8 cellular contexts compared by ENCODE assay signal in genomic region chr2:26982102-26982742, GRCh38. TPM values are rescaled to one million over a fixed set of nuclear protein-coding genes. Genes with fewer than 3 reads are reported as not detected.
A peak's percentile ranks its signal among the peaks of the same experiment; 100 is the strongest.
DNase-seq lines count a peak whose midpoint lies in the region; ATAC-seq and TF ChIP-seq lines count a peak whose summit lies in the region.

No MANE protein-coding gene starts in this region.

- TF ChIP-seq POLR2A in suprapubic skin (IDR thresholded peaks at IDR 0.05) = no peak

- in situ Hi-C loops in GM13976 (cut with MboI; ENCODE audit: low sequenced_read_pairs, unreplicated experiment) = no loop called here

- no peak for TF ChIP-seq EP300 in suprapubic skin (IDR thresholded peaks at IDR 0.05)

- ATAC-seq in GM21515 (IDR thresholded peaks at IDR 0.05; ENCODE audit: unreplicated experiment) (no peak), HG02798 (IDR thresholded peaks at IDR 0.05; ENCODE audit: poor library complexity, unreplicated experiment) (no peak)

- no peaks in the 10 kb centered on the region for H3K27me3 ChIP-seq in ascending aorta
- no peaks in the 10 kb centered on the region for H3K27me3 ChIP-seq in suprapubic skin

- H3K4me3 ChIP-seq in ascending aorta = no peak overlapping the region
- no peak overlapping the region for H3K4me3 ChIP-seq in suprapubic skin

- H3K4me1 ChIP-seq in ascending aorta = no peaks in the 10 kb centered on the region
- peaks cover 18% of the 10 kb centered on the region for H3K4me1 ChIP-seq in suprapubic skin

- no peak overlapping the region for H3K27ac ChIP-seq in ascending aorta
- no peak overlapping the region for H3K27ac ChIP-seq in suprapubic skin

- 25% methylated on average over 2 of the region's 2 CpGs for WGBS in suprapubic skin

- H3K9me3 ChIP-seq in ascending aorta = no peaks in the 10 kb centered on the region
- no peaks in the 10 kb centered on the region for H3K9me3 ChIP-seq in suprapubic skin

- no peaks in the 10 kb centered on the region for H3K36me3 ChIP-seq in ascending aorta
- H3K36me3 ChIP-seq in suprapubic skin = no peaks in the 10 kb centered on the region

- DNase-seq in AG20443 (ENCODE audit: low spot score) (peak; percentile 30), GM13976 (ENCODE audit: low spot score) (no peak), NCI-H2081 treated with DMSO at 0.1 percent for 48 hours (lab: John Stamatoyannopoulos, UW) (peak; percentile 98), ascending aorta (ENCODE audit: low spot score in 2 of 2) (peak in 1 of 2 donors; percentile 75), islet precursor cell (peak; percentile 67), suprapubic skin (ENCODE audit: low spot score in 2 of 2) (peak in 1 of 2 donors; percentile 78)

- intact Hi-C loops in ascending aorta (cut with DNase I) = no loop called here

- TF ChIP-seq CTCF in GM13976 (IDR thresholded peaks at IDR 0.05; ENCODE audit: borderline replicate concordance, control extremely low read depth, extremely low read depth, insufficient read depth, missing control alignments) = peak; percentile 21
- peak in 2 of 3 experiments; percentile 15 to 33 for TF ChIP-seq CTCF in ascending aorta (IDR thresholded peaks at IDR 0.05)
- peak; percentile 33 to 43 for TF ChIP-seq CTCF in suprapubic skin (IDR thresholded peaks at IDR 0.05)

RNA-seq across cellular contexts. Expression of gene MAPRE3, which starts 11.8 kb away (rescaled TPM):
- total RNA-seq in ascending aorta (18.9 TPM), suprapubic skin (10 to 100 TPM; 29.5 to 57.5 (median 34.0) TPM)

RNA-seq across cellular contexts. Expression of gene TMEM214, which starts 50.5 kb away (rescaled TPM):
- total RNA-seq in ascending aorta (74.1 TPM), suprapubic skin (10 to 100 TPM; 39.2 to 56.3 (median 44.7) TPM)
